Comparison of ENCODE assay signal across 33 cellular contexts in genomic region chr3:132456141-132456540, GRCh38.
"Had no signal": no experiment of that assay in that cellular context is flagged by ENCODE, and none has a peak within 500 bp of the region (broad histone marks: within the 10 kb centered on the region; RNA-seq: fewer than 3 reads in every experiment).

No MANE protein-coding gene starts in this region.

- H3K27ac Mint-ChIP-seq: activated CD4-positive, alpha-beta T cell treated with anti-CD3 and anti-CD28 coated beads, Interleukin-2, amount 10 ng/mL, durations not matched to agents 24 days and 14 days; activated CD8-positive, alpha-beta T cell treated with anti-CD3 and anti-CD28 coated beads, Interleukin-2, amount 10 ng/mL, durations not matched to agents 7 days and 5 days; activated naive CD4-positive, alpha-beta T cell treated with anti-CD3 and anti-CD28 coated beads for 36 hours; activated naive CD4-positive, alpha-beta T cell treated with anti-CD3 and anti-CD28 coated beads, Interleukin-2, amount 50 U/mL, for 72 hours; activated T-cell treated with anti-CD3 and anti-CD28 coated beads, Interleukin-2, amount 50 U/mL, for 24 hours; activated T-helper 2 cell treated with anti-CD3 and anti-CD28 coated beads, Interferon-gamma antibody, Interleukin-2, Interleukin-4, amounts not matched to agents 10 μg/mL and 5 μg/mL and 100 μg/mL, durations not matched to agents 14 hours and 24 hours and 36 hours; brain had no signal

- ATAC-seq: activated CD8-positive, alpha-beta T cell treated with anti-CD3 and anti-CD28 coated beads, Interleukin-2, amount 10 ng/mL, durations not matched to agents 7 days and 5 days; activated naive CD4-positive, alpha-beta T cell treated with anti-CD3 and anti-CD28 coated beads, Interleukin-2, amount 50 U/mL, for 72 hours; PC-3 had no signal

- H3K4me1 Mint-ChIP-seq: activated CD4-positive, alpha-beta T cell treated with anti-CD3 and anti-CD28 coated beads, Interleukin-2, amount 10 ng/mL, durations not matched to agents 24 days and 14 days; brain had no signal

- H3K27me3 Mint-ChIP-seq: activated CD4-positive, alpha-beta T cell treated with anti-CD3 and anti-CD28 coated beads, Interleukin-2, amount 10 ng/mL, durations not matched to agents 24 days and 14 days; activated T-cell treated with anti-CD3 and anti-CD28 coated beads, Interleukin-2, amount 50 U/mL, for 24 hours; brain had no signal

- H3K4me3 ChIP-seq: adrenal gland, MG63, Peyer's patch, SJSA1 had no signal

- H3K9me3 ChIP-seq: adrenal gland, MG63, Peyer's patch, SJSA1, SK-N-SH had no signal

- DNase-seq: activated CD4-positive, alpha-beta T cell treated with anti-CD3 and anti-CD28 coated beads, Interleukin-2, amount 10 ng/mL, durations not matched to agents 24 days and 14 days; activated CD4-positive, alpha-beta T cell treated with anti-CD3 and anti-CD28 coated beads, Interleukin-2, amount 50 U/mL, for 4 hours; activated CD8-positive, alpha-beta T cell treated with anti-CD3 and anti-CD28 coated beads, Interleukin-2, amount 10 ng/mL, durations not matched to agents 7 days and 5 days; activated gamma-delta T cell treated with Interleukin-2 at 50 U/mL for 16 hours; activated naive CD4-positive, alpha-beta T cell treated with anti-CD3 and anti-CD28 coated beads for 36 hours; activated T-cell treated with anti-CD3 and anti-CD28 coated beads, Interleukin-2, amount 50 U/mL, for 24 hours; adrenal gland; anterior cingulate cortex; caudate nucleus; cerebellar nuclear complex; Karpas-422; KBM-7; MG63; NCI-H1092; NCI-H146; NCI-H187; NCI-H2029 treated with DMSO at 0.1 percent for 48 hours; NCI-H2107; NCI-H2171; NCI-H510A; NCI-H526 treated with DMSO at 0.1 percent for 48 hours; NCI-H774; PC-3; Peyer's patch; RPMI8226; SHP77 treated with DMSO at 0.1 percent for 48 hours; SK-N-SH; T-helper 1 cell; T1000 had no signal

- H3K4me1 ChIP-seq: adrenal gland, Peyer's patch, SJSA1 had no signal

- H3K4me3 Mint-ChIP-seq: activated CD4-positive, alpha-beta T cell treated with anti-CD3 and anti-CD28 coated beads, Interleukin-2, amount 10 ng/mL, durations not matched to agents 24 days and 14 days; activated CD8-positive, alpha-beta T cell treated with anti-CD3 and anti-CD28 coated beads, Interleukin-2, amount 10 ng/mL, durations not matched to agents 7 days and 5 days; activated naive CD4-positive, alpha-beta T cell treated with anti-CD3 and anti-CD28 coated beads for 36 hours; activated T-cell treated with anti-CD3 and anti-CD28 coated beads, Interleukin-2, amount 50 U/mL, for 24 hours; brain had no signal

- H3K27ac ChIP-seq: adrenal gland, Peyer's patch, SJSA1 had no signal

- H3K27me3 ChIP-seq: adrenal gland, MG63, Peyer's patch, SJSA1 had no signal

- H3K9me3 Mint-ChIP-seq: activated CD4-positive, alpha-beta T cell treated with anti-CD3 and anti-CD28 coated beads, Interleukin-2, amount 10 ng/mL, durations not matched to agents 24 days and 14 days; activated naive CD4-positive, alpha-beta T cell treated with anti-CD3 and anti-CD28 coated beads for 36 hours; activated naive CD4-positive, alpha-beta T cell treated with anti-CD3 and anti-CD28 coated beads, Interleukin-2, amount 50 U/mL, for 72 hours; activated T-cell treated with anti-CD3 and anti-CD28 coated beads, Interleukin-2, amount 50 U/mL, for 24 hours; activated T-helper 2 cell treated with anti-CD3 and anti-CD28 coated beads, Interferon-gamma antibody, Interleukin-2, Interleukin-4, amounts not matched to agents 10 μg/mL and 5 μg/mL and 100 μg/mL, durations not matched to agents 14 hours and 24 hours and 36 hours; brain had no signal
